Comparison of ENCODE assay signal across 1 cellular context in the genomic region with DNA sequence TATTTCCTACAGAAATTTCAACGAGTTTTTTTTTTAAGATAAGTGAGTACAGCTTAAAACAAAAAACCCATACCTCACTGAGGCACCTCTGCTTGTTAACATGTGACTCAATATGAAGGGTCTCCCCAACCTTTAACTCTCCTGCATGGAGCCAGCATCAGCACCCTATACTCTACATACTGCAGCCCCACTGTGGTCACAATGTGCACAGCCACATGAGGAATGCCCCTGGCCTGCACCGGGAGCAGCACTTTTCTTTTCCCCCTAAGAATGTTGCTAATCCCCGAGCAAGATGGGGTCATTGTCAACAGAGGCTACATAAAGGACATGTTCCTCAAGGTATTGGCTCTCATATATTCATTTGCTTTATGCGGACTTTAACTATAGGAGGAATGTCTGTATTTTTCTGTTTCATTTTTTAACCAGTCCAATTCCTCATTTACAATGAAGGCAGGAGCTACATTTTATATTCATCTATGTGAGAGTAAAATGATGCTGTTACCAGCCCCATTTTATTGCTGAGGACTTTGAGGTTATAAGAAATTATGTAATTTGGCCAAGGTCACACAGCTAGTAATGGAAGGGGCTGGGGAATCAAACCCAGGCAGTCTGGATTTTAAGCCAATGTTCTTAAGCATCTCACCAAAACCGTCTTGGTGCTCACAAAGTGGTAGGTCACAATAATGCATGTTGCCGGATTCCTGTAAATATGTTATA.
TF ChIP-seq lines count a peak whose summit lies in the region.

No MANE protein-coding gene starts in this region.

TF ChIP-seq in GM23338, 12 proteins besides CTCF, POLR2A, EP300 and RAD21 (continued from another document):
- no peak for TF ChIP-seq ETS1 (IDR thresholded peaks at IDR 0.05)
